ENCODE assay signal across 12 cellular contexts in the genomic region with DNA sequence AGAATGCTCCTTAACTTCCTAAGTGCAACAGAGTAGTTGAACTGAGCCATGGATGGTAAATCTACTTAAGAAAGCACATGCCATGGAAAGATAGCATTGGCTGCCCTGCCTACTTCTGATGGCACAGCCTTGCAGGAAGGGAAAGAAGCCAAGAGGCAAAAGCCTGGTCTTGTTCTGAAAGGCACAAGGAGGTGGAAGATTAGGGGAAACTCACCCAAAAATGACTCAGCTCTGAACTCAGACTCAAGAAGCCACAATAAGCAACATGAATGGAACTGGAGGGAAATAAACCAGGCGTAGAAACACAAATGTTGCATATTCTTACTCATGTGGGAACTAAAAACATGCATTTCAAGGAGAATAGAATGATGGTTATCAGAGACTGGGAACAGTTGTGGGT. TPM values are rescaled to one million over a fixed set of nuclear protein-coding genes. Genes with fewer than 3 reads are reported as not detected.
DNase-seq lines count a peak whose midpoint lies in the region; ATAC-seq and TF ChIP-seq lines count a peak whose summit lies in the region.
"Had no signal": no experiment of that assay in that cellular context is flagged by ENCODE, and none has a peak within 500 bp of the region (broad histone marks: within the 10 kb centered on the region; RNA-seq: fewer than 3 reads in every experiment).

No MANE protein-coding gene starts in this region.

- H3K27me3 ChIP-seq in Peyer's patch: no peaks in the 10 kb centered on the region

- no peak overlapping the region for H3K4me3 ChIP-seq in Peyer's patch

- H3K36me3 ChIP-seq in Peyer's patch: no peaks in the 10 kb centered on the region

- DNase-seq in NCI-H1105 treated with DMSO at 0.1 percent for 48 hours (lab: John Stamatoyannopoulos, UW) (no peak), GDM1 (lab: John Stamatoyannopoulos, UW) (no peak), Peyer's patch (no peak), AG20443 (ENCODE audit: low spot score) (no peak)
- DNase-seq: activated CD4-positive, CD25-positive, alpha-beta regulatory T cell; naive thymus-derived CD8-positive, alpha-beta T cell; NCI-H524; stimulated activated CD4-positive, alpha-beta T cell treated with anti-CD3 and anti-CD28 coated beads, Interleukin-4, amount 100 ng/mL, for 24 hours had no signal

- no peaks in the 10 kb centered on the region for H3K4me1 ChIP-seq in Peyer's patch

- H3K27ac ChIP-seq in Peyer's patch: no peak overlapping the region

- no peak for TF ChIP-seq CTCF in Peyer's patch (IDR thresholded peaks at IDR 0.05)

- TF ChIP-seq POLR2A in Peyer's patch (IDR thresholded peaks at IDR 0.05): no peak

- peaks cover 0 to 4% (median 0%) of the 10 kb centered on the region in 4 donors for H3K9me3 ChIP-seq in Peyer's patch

- ATAC-seq in GM18511 (IDR thresholded peaks at IDR 0.05; ENCODE audit: unreplicated experiment) (peak; percentile 62), GM21423 (IDR thresholded peaks at IDR 0.05; ENCODE audit: unreplicated experiment) (peak; percentile 50), HG03378 (IDR thresholded peaks at IDR 0.05; ENCODE audit: unreplicated experiment) (peak; percentile 55), esophagus mucosa (peak; percentile 89)
- ATAC-seq: naive thymus-derived CD8-positive, alpha-beta T cell had no signal

RNA-seq across cellular contexts. Expression of a gene that starts 20.8 kb away (rescaled TPM):
- total RNA-seq in esophagus mucosa: 4.1 TPM
- 100 to 1,000 TPM in 1 of 4 donors, 10 to 100 TPM in 3; 24.0 to 187 (median 31.6) TPM for total RNA-seq in Peyer's patch

RNA-seq across cellular contexts. Expression of a gene that starts 37.8 kb away (rescaled TPM):
- total RNA-seq in esophagus mucosa (0.32 TPM), Peyer's patch (not detected)
